In genomic region chrX:44456685-44457084, GRCh38 we compare ENCODE assay signal across 18 cellular contexts.
DNase-seq lines count a peak whose midpoint lies in the region; ATAC-seq, FAIRE-seq and TF ChIP-seq lines count a peak whose summit lies in the region.
"Had no signal": no experiment of that assay in that cellular context is flagged by ENCODE, and none has a peak within 500 bp of the region (broad histone marks: within the 10 kb centered on the region; RNA-seq: fewer than 3 reads in every experiment).

No MANE protein-coding gene starts in this region.

- no peak overlapping the region for H3K4me3 ChIP-seq in bronchial epithelial cell (ENCODE audit: low read depth, low read length)
- H3K4me3 ChIP-seq in ovary = no peak overlapping the region
- no peak overlapping the region for H3K4me3 ChIP-seq in PC-3 (ENCODE audit: low read length)
- H3K4me3 ChIP-seq: BLaER1, GM12878, HAP-1 had no signal

- no peaks in the 10 kb centered on the region for H3K4me1 Mint-ChIP-seq in immature natural killer cell
- H3K4me1 Mint-ChIP-seq: CD4-positive, alpha-beta memory T cell had no signal

- no TSS peak for BruUV-seq in PC-3 (replicated peaks; lab: Mats Ljungman, UMichigan)

- H3K4me1 ChIP-seq in foreskin keratinocyte (no peaks in the 10 kb centered on the region), ovary (ENCODE audit: insufficient read depth) (no peaks in the 10 kb centered on the region), PC-3 (ENCODE audit: insufficient read depth, low read length) (peaks cover 5% of the 10 kb centered on the region)
- H3K4me1 ChIP-seq: HAP-1 had no signal

- no peaks in the 10 kb centered on the region for H4K20me1 ChIP-seq in PC-3 (ENCODE audit: low read length)
- H4K20me1 ChIP-seq: BLaER1 had no signal

- no peak overlapping the region for H3K27ac Mint-ChIP-seq in immature natural killer cell
- H3K27ac Mint-ChIP-seq: CD14-positive monocyte; CD4-positive, alpha-beta memory T cell had no signal

- CTCF ChIA-PET in PC-3 (lab: Charles Lee) = no interaction called here

- 75 to 81% (median 75%) methylated on average over 4 of the region's 4 CpGs for WGBS in ovary, 3 donors

- intact Hi-C loops in ovary (cut with DNase I) = no loop called here
- intact Hi-C loops in PC-3 (cut with micrococcal nuclease) = no loop called here

- TF ChIP-seq POLR2A in ovary (IDR thresholded peaks at IDR 0.05) = no peak

- H3K4me3 Mint-ChIP-seq in immature natural killer cell = no peak overlapping the region
- H3K4me3 Mint-ChIP-seq: CD14-positive monocyte; CD4-positive, alpha-beta memory T cell had no signal

- FAIRE-seq in bronchial epithelial cell (lab: Jason Lieb, UNC) = no peak
- FAIRE-seq: GM12878, GM19239 had no signal

- no peak overlapping the region for H3K4me2 ChIP-seq in PC-3 (ENCODE audit: low read length)
- H3K4me2 ChIP-seq: BLaER1 had no signal

- peaks cover 1 to 3% (median 2%) of the 10 kb centered on the region in 3 donors for H3K27me3 Mint-ChIP-seq in immature natural killer cell (ENCODE audit: low read depth in 3 of 3)
- H3K27me3 Mint-ChIP-seq: CD4-positive, alpha-beta memory T cell had no signal

- no peaks in the 10 kb centered on the region for H3F3A ChIP-seq in PC-3 (ENCODE audit: low read length, unreplicated experiment)

- no peak overlapping the region for H3K9ac ChIP-seq in PC-3 (ENCODE audit: low read length)
- H3K9ac ChIP-seq: BLaER1 had no signal

- TF ChIP-seq EP300 in ovary (IDR thresholded peaks at IDR 0.05) = no peak

- no peaks in the 10 kb centered on the region for H3K9me3 Mint-ChIP-seq in immature natural killer cell

- no peaks in the 10 kb centered on the region for H3K9me2 ChIP-seq in PC-3 (replicated peaks; ENCODE audit: low read length)

- H3K27ac ChIP-seq in foreskin keratinocyte (peak overlapping the region; percentile 12), ovary (no peak overlapping the region), PC-3 (ENCODE audit: low read length) (no peak overlapping the region)
- H3K27ac ChIP-seq: BLaER1 had no signal

- ATAC-seq in foreskin keratinocyte (peak; percentile 87), PC-3 (no peak)
- ATAC-seq: GM12878 had no signal

- no peak for TF ChIP-seq CTCF in bronchial epithelial cell (IDR thresholded peaks at IDR 0.05; ENCODE audit: insufficient read depth, low read length, severe bottlenecking)
- no peak for TF ChIP-seq CTCF in foreskin keratinocyte (conservative IDR thresholded peaks at IDR 0.05)
- no peak for TF ChIP-seq CTCF in ovary (IDR thresholded peaks at IDR 0.05)
- no peak for TF ChIP-seq CTCF in PC-3 (conservative IDR thresholded peaks at IDR 0.05; ENCODE audit: low read depth, low read length)

- no peak overlapping the region for H2AFZ ChIP-seq in PC-3 (ENCODE audit: low read length)

- H3K27me3 ChIP-seq in bronchial epithelial cell (ENCODE audit: control insufficient read depth, insufficient read depth, low read length) (no peaks in the 10 kb centered on the region), foreskin keratinocyte (no peaks in the 10 kb centered on the region), ovary (no peaks in the 10 kb centered on the region), PC-3 (ENCODE audit: low read length) (no peaks in the 10 kb centered on the region)
- H3K27me3 ChIP-seq: BLaER1 had no signal

- peak; percentile 10 for DNase-seq in GDM1 (lab: John Stamatoyannopoulos, UW)
- DNase-seq in MV-4-11 (lab: John Stamatoyannopoulos, UW) = peak; percentile 18
- peak; percentile 72 for DNase-seq in bronchial epithelial cell (ENCODE audit: low read depth)
- peak; percentile 90 to 92 for DNase-seq in foreskin keratinocyte
- no peak for DNase-seq in ovary
- no peak for DNase-seq in NCI-H82 (lab: John Stamatoyannopoulos, UW)
- no peak for DNase-seq in PC-3
- DNase-seq in immature natural killer cell = no peak
- DNase-seq: 8988T; CD4-positive, alpha-beta memory T cell; DMS153; DMS79; GF-D8 had no signal

- H3K9me3 ChIP-seq in ovary (no peaks in the 10 kb centered on the region), PC-3 (ENCODE audit: low read length) (no peaks in the 10 kb centered on the region)
- H3K9me3 ChIP-seq: HAP-1 had no signal

- H3K36me3 ChIP-seq in bronchial epithelial cell (ENCODE audit: control insufficient read depth, insufficient read depth, low read length) (no peaks in the 10 kb centered on the region), ovary (no peaks in the 10 kb centered on the region), PC-3 (ENCODE audit: low read depth, low read length) (no peaks in the 10 kb centered on the region)
- H3K36me3 ChIP-seq: BLaER1, HAP-1 had no signal

- no peaks in the 10 kb centered on the region for H3K79me2 ChIP-seq in PC-3 (ENCODE audit: low read length)

- H3K36me3 Mint-ChIP-seq in immature natural killer cell = no peaks in the 10 kb centered on the region
- H3K36me3 Mint-ChIP-seq: CD14-positive monocyte; CD4-positive, alpha-beta memory T cell had no signal

- POLR2A ChIA-PET in PC-3 (lab: Charles Lee; ENCODE audit: unreplicated experiment) = no interaction called here

Comparison
In these comparisons a context has a peak if more than half of its experiments do, and no peak if none do; other contexts are left out.
1. DNase-seq: peak in GDM1 (single experiment), MV-4-11 (single experiment), bronchial epithelial cell (single experiment) and foreskin keratinocyte (2 of 2); none in ovary (0 of 5), NCI-H82 (single experiment), PC-3 (single experiment) and immature natural killer cell (0 of 3).